16 cellular contexts compared by ENCODE assay signal in the genomic region with DNA sequence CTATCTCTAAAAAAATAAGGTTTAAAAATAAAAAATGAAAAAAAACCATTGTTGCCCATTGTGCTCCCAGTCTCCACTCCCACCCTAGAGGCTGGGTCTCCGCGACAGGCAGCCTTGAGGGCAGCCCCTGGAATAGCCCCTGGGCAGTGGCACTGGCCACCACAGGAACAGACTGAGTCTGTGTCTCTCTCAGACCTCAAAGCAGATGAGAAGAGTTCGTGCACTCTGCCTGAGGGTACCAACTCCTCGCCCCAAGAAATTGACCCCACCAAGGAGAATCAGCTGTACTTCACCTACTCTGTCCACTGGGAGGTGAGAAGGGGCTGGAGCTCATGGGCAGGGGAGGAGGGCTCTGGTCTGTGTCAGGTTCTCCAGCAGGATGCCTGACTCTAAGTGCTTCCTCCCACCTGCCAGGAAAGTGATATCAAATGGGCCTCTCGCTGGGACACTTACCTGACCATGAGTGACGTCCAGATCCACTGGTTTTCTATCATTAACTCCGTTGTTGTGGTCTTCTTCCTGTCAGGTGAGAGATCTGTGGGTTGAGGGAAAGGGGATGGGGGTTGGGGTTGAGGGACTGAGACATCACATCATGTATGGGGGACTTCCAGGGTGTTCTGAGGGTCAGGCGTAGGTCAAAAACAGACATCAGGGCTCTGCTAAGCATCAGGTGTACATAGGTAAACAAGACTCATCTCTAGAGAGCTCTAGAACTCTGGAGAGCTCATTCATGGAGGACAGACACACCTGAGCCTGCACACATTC. TPM values are rescaled to one million over a fixed set of nuclear protein-coding genes. Genes with fewer than 3 reads are reported as not detected.
DNase-seq lines count a peak whose midpoint lies in the region; ATAC-seq, FAIRE-seq and TF ChIP-seq lines count a peak whose summit lies in the region.
"Had no signal": no experiment of that assay in that cellular context is flagged by ENCODE, and none has a peak within 500 bp of the region (broad histone marks: within the 10 kb centered on the region; RNA-seq: fewer than 3 reads in every experiment).

No MANE protein-coding gene starts in this region.

- no peak for TF ChIP-seq EP300 in HepG2 (IDR thresholded peaks at IDR 0.05; ENCODE audit: low read depth in 2 of 2, low read length in 2 of 2)
- no peak for TF ChIP-seq EP300 in HepG2 (CRISPR knock-in tag; IDR thresholded peaks at IDR 0.05; ENCODE audit: borderline replicate concordance)

- POLR2A ChIA-PET in HepG2 (lab: Yijun Ruan, JAX): no interaction called here

- H4K20me1 ChIP-seq in HepG2 (ENCODE audit: insufficient read depth, low read length): no peaks in the 10 kb centered on the region

- no peak for TF ChIP-seq RAD21 in HepG2 (CRISPR knock-in tag; IDR thresholded peaks at IDR 0.05)

- H3K9me3 ChIP-seq in HepG2 (ENCODE audit: low read length) (no peaks in the 10 kb centered on the region), right lobe of liver (no peaks in the 10 kb centered on the region)
- H3K9me3 ChIP-seq: BLaER1 treated with 17β-estradiol and CSF1 and Interleukin-3, amounts not matched to agents 10 nM and 100 nM had no signal

- H3K9me3 Mint-ChIP-seq in endothelial cell (ENCODE audit: unreplicated experiment): no peaks in the 10 kb centered on the region
- no peaks in the 10 kb centered on the region for H3K9me3 Mint-ChIP-seq in stimulated activated naive B cell treated with anti-CD40 and anti-IgM and Interleukin-4, amounts not matched to agents 10 μg/mL and 1 μg/mL and 100 μg/mL, for 72 hours
- H3K9me3 Mint-ChIP-seq: H9 had no signal

- no peak overlapping the region for H3K4me2 ChIP-seq in HepG2 (ENCODE audit: low read depth, low read length)
- H3K4me2 ChIP-seq: BLaER1 treated with 17β-estradiol and CSF1 and Interleukin-3, amounts not matched to agents 10 nM and 100 nM; KMS-11; PC-9 had no signal

- no peaks in the 10 kb centered on the region for H3K27me3 ChIP-seq in HepG2 (ENCODE audit: control insufficient read depth in 1 of 2, insufficient read depth in 2 of 2, low read length in 2 of 2)
- no peaks in the 10 kb centered on the region for H3K27me3 ChIP-seq in right lobe of liver
- H3K27me3 ChIP-seq: BLaER1 treated with 17β-estradiol and CSF1 and Interleukin-3, amounts not matched to agents 10 nM and 100 nM had no signal

- TF ChIP-seq CTCF in HepG2 (CRISPR knock-in tag; IDR thresholded peaks at IDR 0.05) (no peak), right lobe of liver (IDR thresholded peaks at IDR 0.05) (no peak), endothelial cell (IDR thresholded peaks at IDR 0.05; ENCODE audit: unreplicated experiment) (no peak)

- in situ Hi-C loops in HepG2 (cut with HindIII; ENCODE audit: extremely low pct_ligation_motif_present, low pct_unique_long_range_greater_than_20kb): no loop called here

- DNase-seq in NCI-H2171 treated with DMSO at 0.1 percent for 48 hours (lab: John Stamatoyannopoulos, UW): peak; percentile 27
- no peak for DNase-seq in NCI-H2171 (lab: John Stamatoyannopoulos, UW)
- no peak for DNase-seq in HepG2 (ENCODE audit: low spot score)
- DNase-seq in right lobe of liver: no peak
- DNase-seq in endothelial cell (ENCODE audit: low spot score): no peak
- no peak for DNase-seq in stimulated activated naive B cell treated with anti-CD40 and anti-IgM and Interleukin-4, amounts not matched to agents 10 μg/mL and 1 μg/mL and 100 μg/mL, for 72 hours
- DNase-seq in NCI-H2227 treated with DMSO at 0.1 percent for 48 hours (lab: John Stamatoyannopoulos, UW): no peak
- no peak for DNase-seq in AML-193 (lab: John Stamatoyannopoulos, UW)
- DNase-seq: H9, NCI-H146, NCI-H82, PC-9 had no signal

- H3K4me3 ChIP-seq in HepG2 (replicated peaks in 1 of 3; ENCODE audit: insufficient read depth in 1 of 3, low read depth in 2 of 3, low read length in 3 of 3): no peak overlapping the region
- H3K4me3 ChIP-seq in right lobe of liver: no peak overlapping the region
- H3K4me3 ChIP-seq: BLaER1 treated with 17β-estradiol and CSF1 and Interleukin-3, amounts not matched to agents 10 nM and 100 nM; PC-9 had no signal

- H3K27ac ChIP-seq in HepG2 (ENCODE audit: extremely low read length, insufficient read depth, low read length) (no peak overlapping the region), right lobe of liver (no peak overlapping the region)
- H3K27ac ChIP-seq: 22Rv1; BLaER1 treated with 17β-estradiol and CSF1 and Interleukin-3, amounts not matched to agents 10 nM and 100 nM; KMS-11; PC-9 had no signal

- CTCF ChIA-PET in HepG2 (lab: Yijun Ruan, JAX; ENCODE audit: low intra/inter-chr PET ratio, low total read pairs): no interaction called here

- H3K4me1 Mint-ChIP-seq in endothelial cell (ENCODE audit: unreplicated experiment): no peaks in the 10 kb centered on the region
- H3K4me1 Mint-ChIP-seq in stimulated activated naive B cell treated with anti-CD40 and anti-IgM and Interleukin-4, amounts not matched to agents 10 μg/mL and 1 μg/mL and 100 μg/mL, for 72 hours: no peaks in the 10 kb centered on the region
- H3K4me1 Mint-ChIP-seq: H9 had no signal

- no peak overlapping the region for H3K9ac ChIP-seq in HepG2 (ENCODE audit: insufficient read depth, low read depth, low read length)
- H3K9ac ChIP-seq: BLaER1 treated with 17β-estradiol and CSF1 and Interleukin-3, amounts not matched to agents 10 nM and 100 nM; KMS-11 had no signal

- intact Hi-C loops in HepG2 (cut with micrococcal nuclease; ENCODE audit: unreplicated experiment): no loop called here
- intact Hi-C loops in right lobe of liver (cut with DNase I): no loop called here

- peaks cover 47% of the 10 kb centered on the region for H3K36me3 Mint-ChIP-seq in endothelial cell (ENCODE audit: low read depth, unreplicated experiment)
- H3K36me3 Mint-ChIP-seq in stimulated activated naive B cell treated with anti-CD40 and anti-IgM and Interleukin-4, amounts not matched to agents 10 μg/mL and 1 μg/mL and 100 μg/mL, for 72 hours: peaks cover 55 to 67% of the 10 kb centered on the region in 2 donors

- H3K27ac Mint-ChIP-seq in endothelial cell (ENCODE audit: unreplicated experiment): no peak overlapping the region
- peak overlapping the region; percentile 37 for H3K27ac Mint-ChIP-seq in stimulated activated naive B cell treated with anti-CD40 and anti-IgM and Interleukin-4, amounts not matched to agents 10 μg/mL and 1 μg/mL and 100 μg/mL, for 72 hours
- H3K27ac Mint-ChIP-seq: H9 had no signal

- ATAC-seq in HepG2 (no peak), right lobe of liver (no peak)
- ATAC-seq in stimulated activated naive B cell treated with anti-CD40 and anti-IgM and Interleukin-4, amounts not matched to agents 10 μg/mL and 1 μg/mL and 100 μg/mL, for 72 hours (replicated peaks): no peak

- TF ChIP-seq POLR2A in HepG2 (IDR thresholded peaks at IDR 0.05; ENCODE audit: insufficient read depth in 1 of 2, low read depth in 2 of 2, low read length in 2 of 2): no peak
- no peak for TF ChIP-seq POLR2A in right lobe of liver (IDR thresholded peaks at IDR 0.05)

- FAIRE-seq in HepG2 (lab: Jason Lieb, UNC): no peak
- FAIRE-seq: GM19239 had no signal

- H3K36me3 ChIP-seq in HepG2 (replicated peaks in 1 of 2; ENCODE audit: control insufficient read depth in 1 of 2, insufficient read depth in 2 of 2, low read length in 2 of 2) (peaks cover 60 to 91% of the 10 kb centered on the region in 2 experiments), right lobe of liver (peaks cover 3 to 86% (median 42%) of the 10 kb centered on the region in 4 donors)

- H3K4me1 ChIP-seq in HepG2 (ENCODE audit: insufficient read depth, low read length) (peaks cover 9% of the 10 kb centered on the region; the same call in 1 of the 2 replicates), right lobe of liver (no peaks in the 10 kb centered on the region)

- peaks cover 6% of the 10 kb centered on the region for H3K27me3 Mint-ChIP-seq in endothelial cell (ENCODE audit: unreplicated experiment)
- no peaks in the 10 kb centered on the region for H3K27me3 Mint-ChIP-seq in stimulated activated naive B cell treated with anti-CD40 and anti-IgM and Interleukin-4, amounts not matched to agents 10 μg/mL and 1 μg/mL and 100 μg/mL, for 72 hours

- no peaks in the 10 kb centered on the region for H3K79me2 ChIP-seq in HepG2 (ENCODE audit: insufficient read depth, low read length)

- BruUV-seq in HepG2 (replicated peaks; lab: Mats Ljungman, UMichigan): no TSS peak

- 96% methylated on average over 8 of the region's 8 CpGs for WGBS in HepG2 (ENCODE audit: low lambda C conversion rate)
- WGBS in right lobe of liver (ENCODE audit: insufficient coverage, low coverage, low lambda C conversion rate, missing lambda C conversion rate): 100% methylated on average over 3 of the region's 8 CpGs

- H2AFZ ChIP-seq in HepG2 (ENCODE audit: low read length): no peak overlapping the region
- H2AFZ ChIP-seq: PC-9 had no signal

- H3K4me3 Mint-ChIP-seq in endothelial cell (ENCODE audit: unreplicated experiment): peak overlapping the region; percentile 45
- no peak overlapping the region for H3K4me3 Mint-ChIP-seq in stimulated activated naive B cell treated with anti-CD40 and anti-IgM and Interleukin-4, amounts not matched to agents 10 μg/mL and 1 μg/mL and 100 μg/mL, for 72 hours
- H3K4me3 Mint-ChIP-seq: H9 had no signal

RNA-seq across cellular contexts. Expression of gene TM9SF4, which starts 35.6 kb away (rescaled TPM):
- total RNA-seq in HepG2 (2016; rRNA removed; fragmentation: Illumina TruSeq; extraction: Trizol): 30.3 and 53.5 TPM in 2 replicates
- total RNA-seq in HepG2 (2016; cell fraction: cytosol; rRNA removed; fragmentation: Illumina TruSeq; extraction: Trizol; ENCODE audit: low read depth): 8.9 and 10.2 TPM in 2 replicates
- 26.6 and 52.8 TPM in 2 replicates for total RNA-seq in HepG2 (2016; cell fraction: insoluble cytoplasmic fraction; rRNA removed; fragmentation: Illumina TruSeq; extraction: Trizol)
- 16.3 and 19.5 TPM in 2 replicates for total RNA-seq in HepG2 (2016; cell fraction: membrane; rRNA removed; fragmentation: Illumina TruSeq; extraction: Trizol)
- total RNA-seq in HepG2 (2016; cell fraction: nucleus; rRNA removed; fragmentation: Illumina TruSeq; extraction: Trizol): 67.0 and 79.9 TPM in 2 replicates
- polyA plus RNA-seq in HepG2 (2011; rRNA removed): 171 and 183 TPM in 2 replicates
- polyA plus RNA-seq in HepG2 (2011; cell fraction: cytosol; rRNA removed): 137 and 141 TPM in 2 replicates
- 138 and 162 TPM in 2 replicates for polyA plus RNA-seq in HepG2 (2011; cell fraction: nucleus; rRNA removed)
- 93.4 and 96.8 TPM in 2 replicates for polyA plus RNA-seq in HepG2 (2012)
- polyA plus RNA-seq in HepG2 (2016; cell fraction: cytosol; fragmentation: Illumina TruSeq; extraction: Trizol; ENCODE audit: low read depth): 5.9 and 6.7 TPM in 2 replicates
- polyA plus RNA-seq in HepG2 (2016; cell fraction: insoluble cytoplasmic fraction; fragmentation: Illumina TruSeq; extraction: Trizol; ENCODE audit: low read depth): 27.2 and 35.4 TPM in 2 replicates
- polyA plus RNA-seq in HepG2 (2016; cell fraction: membrane; fragmentation: Illumina TruSeq; extraction: Trizol; ENCODE audit: low read depth): 15.5 and 17.0 TPM in 2 replicates
- polyA plus RNA-seq in HepG2 (2016; cell fraction: nucleus; fragmentation: Illumina TruSeq; extraction: Trizol; ENCODE audit: insufficient read depth, low read depth): 134 and 135 TPM in 2 replicates
- 107 and 349 TPM in 2 replicates for polyA minus RNA-seq in HepG2 (2011; rRNA and poly(A)+ RNA removed; ENCODE audit: low replicate concordance)
- 135 and 159 TPM in 2 replicates for polyA minus RNA-seq in HepG2 (2011; cell fraction: cytosol; rRNA and poly(A)+ RNA removed)
- polyA minus RNA-seq in HepG2 (2011; cell fraction: nucleus; rRNA and poly(A)+ RNA removed): 88.2 and 109 TPM in 2 replicates
- total RNA-seq in right lobe of liver: 10 to 100 TPM; 26.9 to 33.9 (median 30.5) TPM
- 46.0 TPM for total RNA-seq in endothelial cell (ENCODE audit: unreplicated experiment)
